1 cellular context compared by ENCODE assay signal in the genomic region with DNA sequence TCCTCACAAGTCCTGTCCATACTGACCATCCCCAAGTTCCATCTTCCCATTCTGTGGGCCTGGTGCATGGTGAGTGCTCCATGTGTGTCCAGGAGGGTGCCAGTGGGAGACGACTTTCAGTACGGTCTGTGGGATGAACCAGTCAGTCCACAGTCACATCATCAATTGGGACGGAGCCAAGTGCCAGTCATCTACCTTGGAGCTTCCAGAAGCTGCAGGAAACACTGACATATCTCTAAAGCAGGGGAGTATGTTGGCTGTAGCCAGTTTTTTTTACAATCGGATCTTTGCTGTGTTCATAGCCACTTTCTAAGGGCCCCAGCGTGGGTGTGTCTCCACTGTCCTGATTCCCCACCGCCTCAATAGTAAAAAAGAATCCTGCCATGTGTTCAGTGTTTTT.
TF ChIP-seq lines count a peak whose summit lies in the region.

No MANE protein-coding gene starts in this region.

TF ChIP-seq in WTC11, 78 proteins besides CTCF, POLR2A, EP300 and RAD21 (continued from another document):
- TF ChIP-seq TEAD4 (CRISPR knock-in tag; IDR thresholded peaks at IDR 0.05) (no peak), SMAD3 (CRISPR knock-in tag; IDR thresholded peaks at IDR 0.05; ENCODE audit: borderline replicate concordance) (no peak), GRHL2 (CRISPR knock-in tag; IDR thresholded peaks at IDR 0.05; ENCODE audit: insufficient replicate concordance, severe bottlenecking) (no peak), KAT7 (CRISPR knock-in tag; IDR thresholded peaks at IDR 0.05; ENCODE audit: borderline replicate concordance) (no peak), ESRRA (CRISPR knock-in tag; IDR thresholded peaks at IDR 0.05; ENCODE audit: borderline replicate concordance) (no peak), RELA (CRISPR knock-in tag; IDR thresholded peaks at IDR 0.05; ENCODE audit: borderline replicate concordance) (no peak), ZNF423 (CRISPR knock-in tag; IDR thresholded peaks at IDR 0.05) (no peak), NFATC4 (CRISPR knock-in tag; IDR thresholded peaks at IDR 0.05) (no peak), FOXP1 (CRISPR knock-in tag; IDR thresholded peaks at IDR 0.05; ENCODE audit: borderline replicate concordance) (no peak)
- TF ChIP-seq, protein P1, sequence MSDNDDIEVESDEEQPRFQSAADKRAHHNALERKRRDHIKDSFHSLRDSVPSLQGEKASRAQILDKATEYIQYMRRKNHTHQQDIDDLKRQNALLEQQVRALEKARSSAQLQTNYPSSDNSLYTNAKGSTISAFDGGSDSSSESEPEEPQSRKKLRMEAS (CRISPR knock-in tag; IDR thresholded peaks at IDR 0.05): no peak
- TF ChIP-seq, protein P2, sequence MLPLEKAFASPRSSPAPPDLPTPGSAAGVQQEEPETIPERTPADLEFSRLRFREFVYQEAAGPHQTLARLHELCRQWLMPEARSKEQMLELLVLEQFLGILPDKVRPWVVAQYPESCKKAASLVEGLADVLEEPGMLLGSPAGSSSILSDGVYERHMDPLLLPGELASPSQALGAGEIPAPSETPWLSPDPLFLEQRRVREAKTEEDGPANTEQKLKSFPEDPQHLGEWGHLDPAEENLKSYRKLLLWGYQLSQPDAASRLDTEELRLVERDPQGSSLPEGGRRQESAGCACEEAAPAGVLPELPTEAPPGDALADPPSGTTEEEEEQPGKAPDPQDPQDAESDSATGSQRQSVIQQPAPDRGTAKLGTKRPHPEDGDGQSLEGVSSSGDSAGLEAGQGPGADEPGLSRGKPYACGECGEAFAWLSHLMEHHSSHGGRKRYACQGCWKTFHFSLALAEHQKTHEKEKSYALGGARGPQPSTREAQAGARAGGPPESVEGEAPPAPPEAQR (CRISPR knock-in tag; IDR thresholded peaks at IDR 0.05): no peak
- TF ChIP-seq, protein P3, sequence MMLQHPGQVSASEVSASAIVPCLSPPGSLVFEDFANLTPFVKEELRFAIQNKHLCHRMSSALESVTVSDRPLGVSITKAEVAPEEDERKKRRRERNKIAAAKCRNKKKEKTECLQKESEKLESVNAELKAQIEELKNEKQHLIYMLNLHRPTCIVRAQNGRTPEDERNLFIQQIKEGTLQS (CRISPR knock-in tag; conservative IDR thresholded peaks at IDR 0.05): no peak
- TF ChIP-seq, protein P4, sequence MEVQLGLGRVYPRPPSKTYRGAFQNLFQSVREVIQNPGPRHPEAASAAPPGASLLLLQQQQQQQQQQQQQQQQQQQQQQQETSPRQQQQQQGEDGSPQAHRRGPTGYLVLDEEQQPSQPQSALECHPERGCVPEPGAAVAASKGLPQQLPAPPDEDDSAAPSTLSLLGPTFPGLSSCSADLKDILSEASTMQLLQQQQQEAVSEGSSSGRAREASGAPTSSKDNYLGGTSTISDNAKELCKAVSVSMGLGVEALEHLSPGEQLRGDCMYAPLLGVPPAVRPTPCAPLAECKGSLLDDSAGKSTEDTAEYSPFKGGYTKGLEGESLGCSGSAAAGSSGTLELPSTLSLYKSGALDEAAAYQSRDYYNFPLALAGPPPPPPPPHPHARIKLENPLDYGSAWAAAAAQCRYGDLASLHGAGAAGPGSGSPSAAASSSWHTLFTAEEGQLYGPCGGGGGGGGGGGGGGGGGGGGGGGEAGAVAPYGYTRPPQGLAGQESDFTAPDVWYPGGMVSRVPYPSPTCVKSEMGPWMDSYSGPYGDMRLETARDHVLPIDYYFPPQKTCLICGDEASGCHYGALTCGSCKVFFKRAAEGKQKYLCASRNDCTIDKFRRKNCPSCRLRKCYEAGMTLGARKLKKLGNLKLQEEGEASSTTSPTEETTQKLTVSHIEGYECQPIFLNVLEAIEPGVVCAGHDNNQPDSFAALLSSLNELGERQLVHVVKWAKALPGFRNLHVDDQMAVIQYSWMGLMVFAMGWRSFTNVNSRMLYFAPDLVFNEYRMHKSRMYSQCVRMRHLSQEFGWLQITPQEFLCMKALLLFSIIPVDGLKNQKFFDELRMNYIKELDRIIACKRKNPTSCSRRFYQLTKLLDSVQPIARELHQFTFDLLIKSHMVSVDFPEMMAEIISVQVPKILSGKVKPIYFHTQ (CRISPR knock-in tag; IDR thresholded peaks at IDR 0.05): no peak
- TF ChIP-seq, protein P5, sequence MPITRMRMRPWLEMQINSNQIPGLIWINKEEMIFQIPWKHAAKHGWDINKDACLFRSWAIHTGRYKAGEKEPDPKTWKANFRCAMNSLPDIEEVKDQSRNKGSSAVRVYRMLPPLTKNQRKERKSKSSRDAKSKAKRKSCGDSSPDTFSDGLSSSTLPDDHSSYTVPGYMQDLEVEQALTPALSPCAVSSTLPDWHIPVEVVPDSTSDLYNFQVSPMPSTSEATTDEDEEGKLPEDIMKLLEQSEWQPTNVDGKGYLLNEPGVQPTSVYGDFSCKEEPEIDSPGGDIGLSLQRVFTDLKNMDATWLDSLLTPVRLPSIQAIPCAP (CRISPR knock-in tag; IDR thresholded peaks at IDR 0.05): no peak
- TF ChIP-seq, protein P6, sequence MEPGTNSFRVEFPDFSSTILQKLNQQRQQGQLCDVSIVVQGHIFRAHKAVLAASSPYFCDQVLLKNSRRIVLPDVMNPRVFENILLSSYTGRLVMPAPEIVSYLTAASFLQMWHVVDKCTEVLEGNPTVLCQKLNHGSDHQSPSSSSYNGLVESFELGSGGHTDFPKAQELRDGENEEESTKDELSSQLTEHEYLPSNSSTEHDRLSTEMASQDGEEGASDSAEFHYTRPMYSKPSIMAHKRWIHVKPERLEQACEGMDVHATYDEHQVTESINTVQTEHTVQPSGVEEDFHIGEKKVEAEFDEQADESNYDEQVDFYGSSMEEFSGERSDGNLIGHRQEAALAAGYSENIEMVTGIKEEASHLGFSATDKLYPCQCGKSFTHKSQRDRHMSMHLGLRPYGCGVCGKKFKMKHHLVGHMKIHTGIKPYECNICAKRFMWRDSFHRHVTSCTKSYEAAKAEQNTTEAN (CRISPR knock-in tag; IDR thresholded peaks at IDR 0.05): no peak
